ENCODE assay signal across 2 cellular contexts in genomic region chr1:217089239-217090014, GRCh38.
A peak's percentile ranks its signal among the peaks of the same experiment; 100 is the strongest.
TF ChIP-seq lines count a peak whose summit lies in the region.

No MANE protein-coding gene starts in this region.

TF ChIP-seq in IMR-90, 13 proteins besides CTCF, POLR2A, EP300 and RAD21 (continued from another document):
- TF ChIP-seq FOS (IDR thresholded peaks at IDR 0.05; ENCODE audit: low read depth, low read length) (no peak), CHD1 (IDR thresholded peaks at IDR 0.05; ENCODE audit: low read depth, low read length) (no peak), RFX5 (IDR thresholded peaks at IDR 0.05; ENCODE audit: low read depth, low read length) (no peak), CEBPB (IDR thresholded peaks at IDR 0.05; ENCODE audit: low read depth, low read length) (no peak), MAZ (IDR thresholded peaks at IDR 0.05; ENCODE audit: borderline replicate concordance, low read depth, low read length) (no peak), BHLHE40 (IDR thresholded peaks at IDR 0.05; ENCODE audit: low read depth, low read length) (peak; percentile 54; the same call in 1 of the 2 replicates), NFE2L2 (IDR thresholded peaks at IDR 0.05; ENCODE audit: low read depth, low read length) (no peak)

TF ChIP-seq in SK-N-SH, 30 proteins besides CTCF, POLR2A, EP300 and RAD21 (continued from another document):
- TF ChIP-seq ZBTB33 (IDR thresholded peaks at IDR 0.05; ENCODE audit: borderline replicate concordance, low read depth) (no peak), GABPA (IDR thresholded peaks at IDR 0.05; ENCODE audit: low read depth) (no peak), MEF2A (IDR thresholded peaks at IDR 0.05; ENCODE audit: borderline replicate concordance, low read depth) (no peak), RXRA (IDR thresholded peaks at IDR 0.05; ENCODE audit: borderline replicate concordance, low read depth) (peak; percentile 79; the same call in 1 of the 2 replicates), NFIC (IDR thresholded peaks at IDR 0.05; ENCODE audit: borderline replicate concordance) (no peak), CHD2 (IDR thresholded peaks at IDR 0.05; ENCODE audit: low read length, partially characterized antibody) (no peak), USF1 (IDR thresholded peaks at IDR 0.05; ENCODE audit: borderline replicate concordance, low read depth) (no peak), YY1 (IDR thresholded peaks at IDR 0.05; ENCODE audit: low read depth) (no peak), PBX3 (IDR thresholded peaks at IDR 0.05) (0 out of 2 replicates have a peak, but pooled peaks have one; percentile 8), IRF3 (IDR thresholded peaks at IDR 0.05; ENCODE audit: low read depth, low read length) (no peak), TAF1 (IDR thresholded peaks at IDR 0.05; ENCODE audit: borderline replicate concordance, low read depth, low read length) (peak; percentile 54; the same call in 1 of the 2 replicates)
TF ChIP-seq in SK-N-SH: peak in this region for 7.
